ENCODE assay signal across 19 cellular contexts in genomic region chr14:78790262-78790661, GRCh38.
DNase-seq lines count a peak whose midpoint lies in the region; ATAC-seq, FAIRE-seq and TF ChIP-seq lines count a peak whose summit lies in the region.
"Had no signal": no experiment of that assay in that cellular context is flagged by ENCODE, and none has a peak within 500 bp of the region (broad histone marks: within the 10 kb centered on the region; RNA-seq: fewer than 3 reads in every experiment).

No MANE protein-coding gene starts in this region.

- H3K4me3 ChIP-seq in Caco-2 (ENCODE audit: low read depth, low read length) (no peak overlapping the region), KMS-11 (IDR thresholded peaks at IDR 0.05; ENCODE audit: insufficient read depth, low read depth, low read length) (no peak overlapping the region), keratinocyte (ENCODE audit: control insufficient read depth in 2 of 3, extremely low read depth in 1 of 3, insufficient read depth in 2 of 3, low read depth in 1 of 3, low read length in 3 of 3) (no peak overlapping the region)
- H3K4me3 ChIP-seq: gastrocnemius medialis had no signal

- no peak overlapping the region for H3K9ac ChIP-seq in KMS-11
- H3K9ac ChIP-seq in keratinocyte (ENCODE audit: control insufficient read depth, extremely low read depth, insufficient read depth, low read length) = no peak overlapping the region

- H2AFZ ChIP-seq in KMS-11 (ENCODE audit: low read depth) (no peak overlapping the region), keratinocyte (ENCODE audit: control insufficient read depth, low read length) (no peak overlapping the region)

- H3K36me3 Mint-ChIP-seq in Caco-2 (ENCODE audit: insufficient read depth, unreplicated experiment) (no peaks in the 10 kb centered on the region), WTC11 (no peaks in the 10 kb centered on the region)
- H3K36me3 Mint-ChIP-seq: stimulated activated naive B cell treated with anti-CD40 and anti-IgM and Interleukin-4, amounts not matched to agents 10 μg/mL and 1 μg/mL and 100 μg/mL, for 72 hours had no signal

- H3K9me3 ChIP-seq in Caco-2 (no peaks in the 10 kb centered on the region), keratinocyte (ENCODE audit: control insufficient read depth, low read depth, low read length) (no peaks in the 10 kb centered on the region)
- H3K9me3 ChIP-seq: gastrocnemius medialis had no signal

- intact Hi-C loops in Caco-2 (cut with micrococcal nuclease; ENCODE audit: unreplicated experiment) = loop anchor here (1.0 kb wide), 1 partner anchor 47 kb away; no protein-coding TSS in a partner anchor
- intact Hi-C loops in left colon (cut with DNase I, micrococcal nuclease) = no loop called here

- no peaks in the 10 kb centered on the region for H3K9me1 ChIP-seq in keratinocyte (ENCODE audit: control insufficient read depth, extremely low read depth, insufficient read depth, low read length)

- H3K9me3 Mint-ChIP-seq in Caco-2 (ENCODE audit: unreplicated experiment) = no peaks in the 10 kb centered on the region
- no peaks in the 10 kb centered on the region for H3K9me3 Mint-ChIP-seq in WTC11
- H3K9me3 Mint-ChIP-seq: activated T-helper 17 cell treated with anti-CD3 and anti-CD28 coated beads, Interleukin-2, amount 50 U/mL, for 72 hours; stimulated activated naive B cell treated with anti-CD40 and anti-IgM and Interleukin-4, amounts not matched to agents 10 μg/mL and 1 μg/mL and 100 μg/mL, for 72 hours had no signal

- DNase-seq in Caco-2 (no peak), WTC11 (ENCODE audit: low spot score) (no peak), keratinocyte (ENCODE audit: low read depth, low spot score) (no peak), left colon (no peak), RPMI8226 (no peak)
- DNase-seq: activated CD4-positive, alpha-beta T cell treated with anti-CD3 and anti-CD28 coated beads, Interleukin-2, amount 50 U/mL, for 48 hours; AML-193; gastrocnemius medialis; Karpas-422; NCI-H2081 treated with DMSO at 0.1 percent for 48 hours; stimulated activated CD4-positive, alpha-beta T cell treated with anti-CD3 and anti-CD28 coated beads, Interleukin-4, amount 100 ng/mL, for 4 hours; stimulated activated naive B cell treated with anti-CD40 and anti-IgM and Interleukin-4, amounts not matched to agents 10 μg/mL and 1 μg/mL and 100 μg/mL, for 72 hours; T-helper 9 cell had no signal

- H3K4me2 ChIP-seq in KMS-11 (no peak overlapping the region), keratinocyte (ENCODE audit: control insufficient read depth, extremely low read depth, insufficient read depth, low read depth, low read length) (no peak overlapping the region)

- dilution Hi-C loops in keratinocyte (cut with MboI; ENCODE audit: extremely low pct_ligation_motif_present, low sequenced_read_pairs) = no loop called here

- H3K4me1 ChIP-seq in Caco-2 (no peaks in the 10 kb centered on the region), KMS-11 (ENCODE audit: low read depth, poor library complexity, severe bottlenecking) (no peaks in the 10 kb centered on the region), keratinocyte (ENCODE audit: control insufficient read depth, extremely low read depth, insufficient read depth, low read length) (no peaks in the 10 kb centered on the region)
- H3K4me1 ChIP-seq: gastrocnemius medialis had no signal

- no peak overlapping the region for H3K27ac ChIP-seq in KMS-11
- H3K27ac ChIP-seq in keratinocyte (ENCODE audit: control insufficient read depth, insufficient read depth, low read length) = no peak overlapping the region
- H3K27ac ChIP-seq: gastrocnemius medialis had no signal

- H3K27ac Mint-ChIP-seq in Caco-2 (ENCODE audit: unreplicated experiment) = no peak overlapping the region
- H3K27ac Mint-ChIP-seq in WTC11 = no peak overlapping the region
- H3K27ac Mint-ChIP-seq: activated T-helper 17 cell treated with anti-CD3 and anti-CD28 coated beads, Interleukin-2, amount 50 U/mL, for 72 hours; stimulated activated naive B cell treated with anti-CD40 and anti-IgM and Interleukin-4, amounts not matched to agents 10 μg/mL and 1 μg/mL and 100 μg/mL, for 72 hours had no signal

- no peaks in the 10 kb centered on the region for H3K36me3 ChIP-seq in Caco-2 (ENCODE audit: control insufficient read depth, insufficient read depth, low read length)
- H3K36me3 ChIP-seq in KMS-11 (ENCODE audit: insufficient read depth) = no peaks in the 10 kb centered on the region
- H3K36me3 ChIP-seq in keratinocyte (ENCODE audit: control insufficient read depth in 2 of 2, extremely low read depth in 1 of 2, insufficient read depth in 2 of 2, low read length in 2 of 2) = no peaks in the 10 kb centered on the region
- H3K36me3 ChIP-seq: gastrocnemius medialis had no signal

- H3K79me2 ChIP-seq in KMS-11 (ENCODE audit: insufficient read depth, low read depth) (no peaks in the 10 kb centered on the region), keratinocyte (ENCODE audit: control insufficient read depth, insufficient read depth, low read length) (no peaks in the 10 kb centered on the region)

- H3K27me3 Mint-ChIP-seq in Caco-2 (ENCODE audit: insufficient read depth, unreplicated experiment) (peaks cover 9% of the 10 kb centered on the region), WTC11 (ENCODE audit: low read depth) (no peaks in the 10 kb centered on the region)
- H3K27me3 Mint-ChIP-seq: stimulated activated naive B cell treated with anti-CD40 and anti-IgM and Interleukin-4, amounts not matched to agents 10 μg/mL and 1 μg/mL and 100 μg/mL, for 72 hours had no signal

- H3K4me1 Mint-ChIP-seq in Caco-2 (ENCODE audit: low read depth, unreplicated experiment) = no peaks in the 10 kb centered on the region
- peaks cover 9% of the 10 kb centered on the region for H3K4me1 Mint-ChIP-seq in WTC11
- H3K4me1 Mint-ChIP-seq: activated T-helper 17 cell treated with anti-CD3 and anti-CD28 coated beads, Interleukin-2, amount 50 U/mL, for 72 hours; stimulated activated naive B cell treated with anti-CD40 and anti-IgM and Interleukin-4, amounts not matched to agents 10 μg/mL and 1 μg/mL and 100 μg/mL, for 72 hours had no signal

- CTCF ChIA-PET in Caco-2 (lab: Charles Lee) = no interaction called here
- CTCF ChIA-PET in WTC11 (lab: Charles Lee) = interaction anchor here (0.6 to 2.3 kb wide), 19 partner anchors 8 to 341 kb away, joined by 3 to 10 read pairs (median 4); no protein-coding TSS in a partner anchor

- no TSS peak for BruUV-seq in Caco-2 (replicated peaks; lab: Mats Ljungman, UMichigan)

- TF ChIP-seq CTCF in Caco-2 (IDR thresholded peaks at IDR 0.05; ENCODE audit: insufficient read depth in 1 of 2, low read depth in 1 of 2, low read length in 1 of 2, severe bottlenecking in 1 of 2, unreplicated experiment in 1 of 2) = peak; percentile 40 to 44
- peak; percentile 46; the same call in 1 of the 2 replicates for TF ChIP-seq CTCF in KMS-11 (conservative IDR thresholded peaks at IDR 0.05; ENCODE audit: low read depth, low read length)
- no peak for TF ChIP-seq CTCF in WTC11 (IDR thresholded peaks at IDR 0.05)
- peak in 2 of 3 experiments; percentile 15 to 17 for TF ChIP-seq CTCF in keratinocyte (optimal IDR thresholded peaks at IDR 0.05 in 1 of 3, IDR thresholded peaks at IDR 0.05 in 1 of 3, conservative IDR thresholded peaks at IDR 0.05 in 1 of 3; ENCODE audit: extremely low read depth in 1 of 3, insufficient read depth in 2 of 3, low read length in 3 of 3)

- FAIRE-seq in keratinocyte (lab: Jason Lieb, UNC) = no peak
- FAIRE-seq: urothelium cell line had no signal

- no peaks in the 10 kb centered on the region for H3K27me3 ChIP-seq in Caco-2 (replicated peaks; ENCODE audit: control insufficient read depth, insufficient read depth, low read length)
- H3K27me3 ChIP-seq in KMS-11 (ENCODE audit: insufficient read depth, low read depth) = no peaks in the 10 kb centered on the region
- H3K27me3 ChIP-seq in keratinocyte (ENCODE audit: control insufficient read depth, extremely low read depth, insufficient read depth, low read length) = no peaks in the 10 kb centered on the region
- H3K27me3 ChIP-seq: gastrocnemius medialis had no signal

- H4K20me1 ChIP-seq in KMS-11 (ENCODE audit: insufficient read depth) (no peaks in the 10 kb centered on the region), keratinocyte (ENCODE audit: control insufficient read depth, extremely low read depth, insufficient read depth, low read length) (no peaks in the 10 kb centered on the region)

- POLR2A ChIA-PET in Caco-2 (lab: Charles Lee) = no interaction called here
- POLR2A ChIA-PET in WTC11 (lab: Charles Lee) = no interaction called here

- H3K4me3 Mint-ChIP-seq in Caco-2 (ENCODE audit: unreplicated experiment) (no peak overlapping the region), WTC11 (no peak overlapping the region)
- H3K4me3 Mint-ChIP-seq: activated T-helper 17 cell treated with anti-CD3 and anti-CD28 coated beads, Interleukin-2, amount 50 U/mL, for 72 hours; stimulated activated naive B cell treated with anti-CD40 and anti-IgM and Interleukin-4, amounts not matched to agents 10 μg/mL and 1 μg/mL and 100 μg/mL, for 72 hours had no signal

- peak; percentile 83 for ATAC-seq in WTC11
- ATAC-seq in left colon = no peak
- ATAC-seq in GM21576 (IDR thresholded peaks at IDR 0.05; ENCODE audit: unreplicated experiment) = no peak
- ATAC-seq in HG02763 (IDR thresholded peaks at IDR 0.05; ENCODE audit: unreplicated experiment) = no peak
- ATAC-seq: activated T-helper 17 cell treated with anti-CD3 and anti-CD28 coated beads, Interleukin-2, amount 50 U/mL, for 72 hours; gastrocnemius medialis; sciatic nerve; stimulated activated naive B cell treated with anti-CD40 and anti-IgM and Interleukin-4, amounts not matched to agents 10 μg/mL and 1 μg/mL and 100 μg/mL, for 72 hours had no signal

TF ChIP-seq in WTC11, 78 proteins besides CTCF, POLR2A, EP300 and RAD21 (continues in another document):
- no peak for TF ChIP-seq USF1 (CRISPR knock-in tag; IDR thresholded peaks at IDR 0.05)
- no peak for TF ChIP-seq ZNF219 (CRISPR knock-in tag; IDR thresholded peaks at IDR 0.05; ENCODE audit: borderline replicate concordance)
- no peak for TF ChIP-seq PRRX2 (CRISPR knock-in tag; IDR thresholded peaks at IDR 0.05)
- TF ChIP-seq TP53 (CRISPR knock-in tag; IDR thresholded peaks at IDR 0.05) = no peak
- no peak for TF ChIP-seq ZNF263 (CRISPR knock-in tag; IDR thresholded peaks at IDR 0.05; ENCODE audit: low read depth)
- TF ChIP-seq ESRRA (CRISPR knock-in tag; IDR thresholded peaks at IDR 0.05; ENCODE audit: borderline replicate concordance) = no peak
- TF ChIP-seq GTF2I (CRISPR knock-in tag; conservative IDR thresholded peaks at IDR 0.05) = no peak
- no peak for TF ChIP-seq TCF7 (CRISPR knock-in tag; IDR thresholded peaks at IDR 0.05; ENCODE audit: low read depth)
